ENCODE assay signal across 8 cellular contexts in the genomic region with DNA sequence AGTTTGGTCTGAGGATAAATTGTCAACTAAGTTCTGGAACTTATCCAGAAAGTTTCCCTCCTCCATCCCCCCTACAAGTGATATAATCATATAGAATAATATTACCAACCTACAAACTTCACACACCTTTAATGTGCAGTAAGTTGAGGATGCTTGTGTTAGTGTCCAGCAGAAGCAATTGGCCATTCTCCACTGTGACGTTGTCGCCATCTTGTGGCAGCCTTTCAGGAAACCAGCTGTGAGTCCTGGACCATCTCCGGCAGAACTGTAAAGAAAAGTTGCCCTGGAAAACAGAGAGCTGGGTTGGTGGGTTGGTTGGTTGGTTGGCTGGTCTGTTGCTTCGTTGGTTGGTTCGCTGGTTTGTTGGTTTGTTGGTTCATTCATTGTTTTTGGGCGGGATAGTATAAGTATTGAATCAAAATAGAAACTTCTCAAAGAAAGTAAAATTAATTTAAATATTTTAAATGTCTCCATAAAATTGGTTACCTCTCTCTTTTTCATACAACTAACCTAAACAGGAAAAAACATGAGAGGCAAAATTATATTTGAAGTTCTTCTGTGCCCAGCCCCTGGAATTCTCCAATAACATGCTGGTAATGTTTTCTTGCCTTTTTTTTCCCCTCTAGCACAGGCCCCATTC.
DNase-seq lines count a peak whose midpoint lies in the region; ATAC-seq, FAIRE-seq and TF ChIP-seq lines count a peak whose summit lies in the region.

No MANE protein-coding gene starts in this region.

- ATAC-seq in GM19025 (IDR thresholded peaks at IDR 0.05; ENCODE audit: low read depth, unreplicated experiment) (peak; percentile 64), HG03280 (IDR thresholded peaks at IDR 0.05; ENCODE audit: unreplicated experiment) (peak; percentile 75), GM19452 (IDR thresholded peaks at IDR 0.05; ENCODE audit: unreplicated experiment) (no peak)
- ATAC-seq in activated CD8-positive, alpha-beta memory T cell treated with anti-CD3 and anti-CD28 coated beads, Interleukin-2, amount 10 ng/mL, durations not matched to agents 7 days and 5 days = peak; percentile 33

- H3K9me3 ChIP-seq in prostate gland = no peaks in the 10 kb centered on the region

- H3K4me1 Mint-ChIP-seq in activated CD8-positive, alpha-beta memory T cell treated with anti-CD3 and anti-CD28 coated beads, Interleukin-2, amount 10 ng/mL, durations not matched to agents 7 days and 5 days = no peaks in the 10 kb centered on the region

- H3K4me3 Mint-ChIP-seq in activated CD8-positive, alpha-beta memory T cell treated with anti-CD3 and anti-CD28 coated beads, Interleukin-2, amount 10 ng/mL, durations not matched to agents 7 days and 5 days = no peak overlapping the region

- WGBS in prostate gland = 40% methylated on average over 6 of the region's 6 CpGs

- CTCF ChIA-PET in activated CD8-positive, alpha-beta memory T cell treated with anti-CD3 and anti-CD28 coated beads, Interleukin-2, amount 10 ng/mL, durations not matched to agents 7 days and 5 days (lab: Charles Lee) = interaction anchor here (1.0 to 2.3 kb wide), 4 partner anchors 9 to 112 kb away, joined by 3 to 9 read pairs (median 4); no protein-coding TSS in a partner anchor

- no peaks in the 10 kb centered on the region for H3K36me3 ChIP-seq in prostate gland

- H3K27me3 ChIP-seq in prostate gland (replicated peaks; ENCODE audit: insufficient read depth) = no peaks in the 10 kb centered on the region

- FAIRE-seq in D721Med (lab: Jason Lieb, UNC) = peak; percentile 78

- peaks cover 11% of the 10 kb centered on the region for H3K27me3 Mint-ChIP-seq in activated CD8-positive, alpha-beta memory T cell treated with anti-CD3 and anti-CD28 coated beads, Interleukin-2, amount 10 ng/mL, durations not matched to agents 7 days and 5 days

- H3K36me3 Mint-ChIP-seq in activated CD8-positive, alpha-beta memory T cell treated with anti-CD3 and anti-CD28 coated beads, Interleukin-2, amount 10 ng/mL, durations not matched to agents 7 days and 5 days = no peaks in the 10 kb centered on the region

- H3K27ac Mint-ChIP-seq in activated CD8-positive, alpha-beta memory T cell treated with anti-CD3 and anti-CD28 coated beads, Interleukin-2, amount 10 ng/mL, durations not matched to agents 7 days and 5 days = no peak overlapping the region

- H3K4me1 ChIP-seq in prostate gland (replicated peaks) = no peaks in the 10 kb centered on the region

- H3K4me3 ChIP-seq in prostate gland = no peak overlapping the region

- no peak for TF ChIP-seq POLR2A in prostate gland (IDR thresholded peaks at IDR 0.05)

- DNase-seq in D721Med (ENCODE audit: insufficient read length, low spot score) (no peak), NCI-H226 (peak; percentile 16), head of caudate nucleus (peak; percentile 29 to 87 (median 75)), prostate gland (ENCODE audit: low spot score) (peak; percentile 44)
- peak; percentile 66 for DNase-seq in activated CD8-positive, alpha-beta memory T cell treated with anti-CD3 and anti-CD28 coated beads, Interleukin-2, amount 10 ng/mL, durations not matched to agents 7 days and 5 days

- TF ChIP-seq CTCF in D721Med (IDR thresholded peaks at IDR 0.05; ENCODE audit: insufficient read depth, missing control alignments) (peak; percentile 95), prostate gland (IDR thresholded peaks at IDR 0.05) (peak in 3 of 4 experiments; percentile 56 to 63 (median 62))

- H3K27ac ChIP-seq in prostate gland = peak overlapping the region in 1 of 2 donors; percentile 22

- H3K9me3 Mint-ChIP-seq in activated CD8-positive, alpha-beta memory T cell treated with anti-CD3 and anti-CD28 coated beads, Interleukin-2, amount 10 ng/mL, durations not matched to agents 7 days and 5 days (ENCODE audit: low read depth) = no peaks in the 10 kb centered on the region

- intact Hi-C loops in head of caudate nucleus (cut with DNase I) = no loop called here
- intact Hi-C loops in prostate gland (cut with DNase I) = loop anchor here (10.0 kb wide), 2 partner anchors 55 to 105 kb away; no protein-coding TSS in a partner anchor
